ENCODE assay signal across 8 cellular contexts in the genomic region with DNA sequence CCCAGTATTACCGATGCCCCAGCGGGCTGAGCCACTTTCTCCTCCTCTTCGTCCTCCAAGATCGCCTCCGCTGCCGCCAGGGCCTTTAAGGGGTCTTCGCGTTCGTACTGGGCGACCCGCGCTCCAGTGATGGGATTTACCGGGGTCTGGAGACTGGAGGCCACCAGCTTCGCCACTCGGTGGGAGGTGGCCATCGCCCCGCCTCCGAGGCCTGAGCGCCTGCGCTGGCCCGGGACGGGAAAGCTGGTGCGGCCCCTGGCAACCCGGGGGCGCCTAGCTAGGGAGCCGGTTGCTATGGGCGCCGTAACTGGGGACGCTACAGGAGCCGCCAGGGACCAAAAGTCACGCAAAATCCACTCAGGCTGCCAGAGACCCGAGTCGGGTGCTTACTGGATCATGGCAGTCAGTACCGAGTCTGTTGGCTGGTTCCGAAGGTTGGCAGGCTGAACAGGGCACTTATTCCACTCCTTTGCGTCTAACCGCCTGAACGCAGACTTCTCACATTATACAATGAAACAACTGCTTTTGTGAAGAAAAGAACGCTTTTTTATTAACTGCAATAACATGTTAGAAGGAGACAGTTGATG. TPM values are rescaled to one million over a fixed set of nuclear protein-coding genes. Genes with fewer than 3 reads are reported as not detected.
DNase-seq lines count a peak whose midpoint lies in the region; FAIRE-seq lines count a peak whose summit lies in the region.

A gene with protein sequence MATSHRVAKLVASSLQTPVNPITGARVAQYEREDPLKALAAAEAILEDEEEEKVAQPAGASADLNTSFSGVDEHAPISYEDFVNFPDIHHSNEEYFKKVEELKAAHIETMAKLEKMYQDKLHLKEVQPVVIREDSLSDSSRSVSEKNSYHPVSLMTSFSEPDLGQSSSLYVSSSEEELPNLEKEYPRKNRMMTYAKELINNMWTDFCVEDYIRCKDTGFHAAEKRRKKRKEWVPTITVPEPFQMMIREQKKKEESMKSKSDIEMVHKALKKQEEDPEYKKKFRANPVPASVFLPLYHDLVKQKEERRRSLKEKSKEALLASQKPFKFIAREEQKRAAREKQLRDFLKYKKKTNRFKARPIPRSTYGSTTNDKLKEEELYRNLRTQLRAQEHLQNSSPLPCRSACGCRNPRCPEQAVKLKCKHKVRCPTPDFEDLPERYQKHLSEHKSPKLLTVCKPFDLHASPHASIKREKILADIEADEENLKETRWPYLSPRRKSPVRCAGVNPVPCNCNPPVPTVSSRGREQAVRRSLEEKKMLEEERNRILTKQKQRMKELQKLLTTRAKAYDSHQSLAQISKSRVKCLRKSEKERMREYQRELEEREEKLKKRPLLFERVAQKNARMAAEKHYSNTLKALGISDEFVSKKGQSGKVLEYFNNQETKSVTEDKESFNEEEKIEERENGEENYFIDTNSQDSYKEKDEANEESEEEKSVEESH (minus strand): TSS at position 213 of the 587 bp plus-strand sequence. CDS start 19 bp downstream, at position 194.

- no peak within 1 kb of the TSS for H2AK5ac ChIP-seq in neuronal stem cell (ENCODE audit: low read depth, low read length)

- no peak for FAIRE-seq in frontal cortex (lab: Jason Lieb, UNC)

- DNase-seq in GF-D8 (lab: John Stamatoyannopoulos, UW) (peak; percentile 67), HCEC 1CT (peak; percentile 74), MG63 (peak; percentile 86), SHP77 treated with DMSO at 0.1 percent for 48 hours (lab: John Stamatoyannopoulos, UW) (peak; percentile 78), frontal cortex (ENCODE audit: low spot score in 2 of 2) (peak; percentile 79 to 85), neuronal stem cell (ENCODE audit: low spot score) (peak; percentile 87)
- peak; percentile 38 to 55 (median 46) for DNase-seq in activated naive CD4-positive, alpha-beta T cell (lab: John Stamatoyannopoulos, UW)

- H4K8ac ChIP-seq in neuronal stem cell (ENCODE audit: low read depth, low read length), result no peak within 1 kb of the TSS

- H3K9ac ChIP-seq in neuronal stem cell (ENCODE audit: low read depth, low read length, poor library complexity), result peak within 1 kb of the TSS; percentile 95
- H3K9ac ChIP-seq in subcutaneous abdominal adipose tissue (ENCODE audit: low read length in 5 of 5), result peak within 1 kb of the TSS; percentile 63 to 87 (median 80)

- H2BK12ac ChIP-seq in neuronal stem cell (ENCODE audit: low read length), result no peak within 1 kb of the TSS

- H3K4me2 ChIP-seq in neuronal stem cell (ENCODE audit: insufficient read depth, low read length, poor library complexity, severe bottlenecking), result peak within 1 kb of the TSS; percentile 97

- peak within 1 kb of the TSS; percentile 56 for H2BK5ac ChIP-seq in neuronal stem cell (ENCODE audit: low read length)

- H3K4me1 ChIP-seq in neuronal stem cell (ENCODE audit: control insufficient read depth in 2 of 2, insufficient read depth in 1 of 2, low read depth in 1 of 2, low read length in 2 of 2) (peaks cover 2% of the 10 kb centered on the region in 2 donors), subcutaneous abdominal adipose tissue (ENCODE audit: control insufficient read depth in 5 of 5, insufficient read depth in 5 of 5, low read length in 5 of 5) (peaks cover 2 to 26% (median 18%) of the 10 kb centered on the region in 5 donors)

- H3K79me1 ChIP-seq in neuronal stem cell (ENCODE audit: low read depth, low read length), result no peaks in the 10 kb centered on the region

- H3K4me3 ChIP-seq in MG63 (peak within 1 kb of the TSS; percentile 86), neuronal stem cell (ENCODE audit: low read length in 2 of 2) (peak within 1 kb of the TSS; percentile 61 to 85), subcutaneous abdominal adipose tissue (ENCODE audit: low read depth in 1 of 5, low read length in 5 of 5) (peak within 1 kb of the TSS; percentile 93 to 99 (median 96))

- peak within 1 kb of the TSS; percentile 85 for H3K27ac ChIP-seq in neuronal stem cell (replicated peaks; ENCODE audit: low read length)
- H3K27ac ChIP-seq in subcutaneous abdominal adipose tissue (ENCODE audit: low read depth, low read length), result peak within 1 kb of the TSS; percentile 60

- H3K36me3 ChIP-seq in MG63 (no peaks in the 10 kb centered on the region), neuronal stem cell (replicated peaks in 1 of 2; ENCODE audit: control insufficient read depth in 2 of 2, insufficient read depth in 2 of 2, low read length in 2 of 2) (peaks cover 0 to 3% of the 10 kb centered on the region in 2 donors), subcutaneous abdominal adipose tissue (ENCODE audit: control insufficient read depth in 5 of 5, insufficient read depth in 5 of 5, low read length in 5 of 5) (no peaks in the 10 kb centered on the region)

- H3K14ac ChIP-seq in neuronal stem cell (ENCODE audit: low read length), result peak within 1 kb of the TSS; percentile 85

- H3K23ac ChIP-seq in neuronal stem cell (ENCODE audit: low read depth, low read length, poor library complexity), result peak within 1 kb of the TSS; percentile 21

- H3K27me3 ChIP-seq in MG63 (no peaks in the 10 kb centered on the region), neuronal stem cell (ENCODE audit: control insufficient read depth in 3 of 3, insufficient read depth in 3 of 3, low read depth in 1 of 3, low read length in 3 of 3) (no peaks in the 10 kb centered on the region), subcutaneous abdominal adipose tissue (ENCODE audit: control insufficient read depth in 5 of 5, insufficient read depth in 4 of 5, low read length in 5 of 5) (no peaks in the 10 kb centered on the region)

- no CpG with 5 or more reads among the region's 39 CpGs for WGBS in neuronal stem cell (ENCODE audit: extremely low coverage in 2 of 2, insufficient read length in 2 of 2, insufficient replicate concordance in 1 of 2), 2 donors

- H2BK120ac ChIP-seq in neuronal stem cell (ENCODE audit: low read depth, low read length), result no peak within 1 kb of the TSS

- H3K9me3 ChIP-seq in MG63 (no peaks in the 10 kb centered on the region), neuronal stem cell (replicated peaks in 1 of 2; ENCODE audit: control insufficient read depth in 2 of 2, insufficient read depth in 1 of 2, low read depth in 1 of 2, low read length in 2 of 2) (no peaks in the 10 kb centered on the region), subcutaneous abdominal adipose tissue (ENCODE audit: control insufficient read depth in 5 of 5, low read length in 5 of 5) (no peaks in the 10 kb centered on the region)

- peak within 1 kb of the TSS; percentile 1 for H2BK15ac ChIP-seq in neuronal stem cell (ENCODE audit: low read length)

- H3K4ac ChIP-seq in neuronal stem cell (ENCODE audit: low read length), result peak within 1 kb of the TSS; percentile 37

- H3K18ac ChIP-seq in neuronal stem cell (ENCODE audit: low read length), result peak within 1 kb of the TSS; percentile 98

- peak within 1 kb of the TSS; percentile 97 for H2AFZ ChIP-seq in neuronal stem cell (ENCODE audit: low read length)

- H4K91ac ChIP-seq in neuronal stem cell (ENCODE audit: low read depth, low read length, poor library complexity), result no peak within 1 kb of the TSS

RNA-seq across cellular contexts. Expression of the gene that starts here (rescaled TPM):
- total RNA-seq in MG63 (2014; rRNA removed; shearing (Covaris generic); ENCODE audit: low replicate concordance), result 0.89 and 7.2 TPM in 2 replicates
- 29.8 TPM for total RNA-seq in frontal cortex
- polyA plus RNA-seq in neuronal stem cell (2013, experiment 1 of 2), result 13.3 TPM
- polyA plus RNA-seq in neuronal stem cell (2013, experiment 2 of 2), result 14.1 TPM

Comparison
In these comparisons a context has a peak if more than half of its experiments do, and no peak if none do; other contexts are left out.
1. Peak in every context shown above with its lines: DNase-seq, H3K4me3 ChIP-seq and H3K27ac ChIP-seq.